1 cellular context compared by ENCODE assay signal in the genomic region with DNA sequence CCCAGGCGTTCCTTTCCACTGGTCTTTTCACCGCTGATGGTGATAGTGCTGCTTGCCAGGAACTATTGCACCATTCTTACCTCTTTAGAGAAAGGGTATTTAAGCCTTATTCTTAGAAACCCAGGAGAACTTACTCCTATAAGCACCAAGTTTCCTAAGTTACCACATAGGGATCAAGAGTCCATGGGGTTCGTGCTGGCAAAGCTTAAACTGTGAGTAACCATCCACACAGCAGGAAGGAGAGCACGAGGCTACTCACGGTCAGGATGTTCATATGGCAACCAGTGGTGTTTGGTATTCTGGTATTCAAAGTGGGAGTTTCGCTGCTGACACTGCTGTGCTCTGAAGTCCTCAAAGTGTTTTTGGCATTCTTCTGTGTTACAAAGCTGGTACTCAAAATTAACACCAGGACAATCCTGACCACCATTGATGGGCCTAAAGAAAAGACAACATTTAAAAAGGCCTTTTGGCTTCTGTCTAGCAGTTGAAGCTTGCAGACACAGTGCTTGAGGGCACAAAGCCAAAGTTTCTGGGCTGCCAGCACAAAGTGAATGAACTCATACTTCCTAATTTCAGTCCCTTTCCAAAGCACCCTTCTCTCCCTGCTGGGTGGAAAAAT.
TF ChIP-seq lines count a peak whose summit lies in the region.

No MANE protein-coding gene starts in this region.

TF ChIP-seq in HepG2, 621 proteins besides CTCF, POLR2A, EP300 and RAD21 (continued from another document):
- TF ChIP-seq, protein P1, sequence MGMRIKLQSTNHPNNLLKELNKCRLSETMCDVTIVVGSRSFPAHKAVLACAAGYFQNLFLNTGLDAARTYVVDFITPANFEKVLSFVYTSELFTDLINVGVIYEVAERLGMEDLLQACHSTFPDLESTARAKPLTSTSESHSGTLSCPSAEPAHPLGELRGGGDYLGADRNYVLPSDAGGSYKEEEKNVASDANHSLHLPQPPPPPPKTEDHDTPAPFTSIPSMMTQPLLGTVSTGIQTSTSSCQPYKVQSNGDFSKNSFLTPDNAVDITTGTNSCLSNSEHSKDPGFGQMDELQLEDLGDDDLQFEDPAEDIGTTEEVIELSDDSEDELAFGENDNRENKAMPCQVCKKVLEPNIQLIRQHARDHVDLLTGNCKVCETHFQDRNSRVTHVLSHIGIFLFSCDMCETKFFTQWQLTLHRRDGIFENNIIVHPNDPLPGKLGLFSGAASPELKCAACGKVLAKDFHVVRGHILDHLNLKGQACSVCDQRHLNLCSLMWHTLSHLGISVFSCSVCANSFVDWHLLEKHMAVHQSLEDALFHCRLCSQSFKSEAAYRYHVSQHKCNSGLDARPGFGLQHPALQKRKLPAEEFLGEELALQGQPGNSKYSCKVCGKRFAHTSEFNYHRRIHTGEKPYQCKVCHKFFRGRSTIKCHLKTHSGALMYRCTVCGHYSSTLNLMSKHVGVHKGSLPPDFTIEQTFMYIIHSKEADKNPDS (CRISPR knock-in tag; IDR thresholded peaks at IDR 0.05), result no peak
- TF ChIP-seq TP53 (CRISPR knock-in tag; conservative IDR thresholded peaks at IDR 0.05), result no peak
- TF ChIP-seq ZNF879 (CRISPR knock-in tag; IDR thresholded peaks at IDR 0.05), result no peak
- TF ChIP-seq NFE2L1 (CRISPR knock-in tag; IDR thresholded peaks at IDR 0.05; ENCODE audit: borderline replicate concordance), result no peak
- TF ChIP-seq, protein P2, sequence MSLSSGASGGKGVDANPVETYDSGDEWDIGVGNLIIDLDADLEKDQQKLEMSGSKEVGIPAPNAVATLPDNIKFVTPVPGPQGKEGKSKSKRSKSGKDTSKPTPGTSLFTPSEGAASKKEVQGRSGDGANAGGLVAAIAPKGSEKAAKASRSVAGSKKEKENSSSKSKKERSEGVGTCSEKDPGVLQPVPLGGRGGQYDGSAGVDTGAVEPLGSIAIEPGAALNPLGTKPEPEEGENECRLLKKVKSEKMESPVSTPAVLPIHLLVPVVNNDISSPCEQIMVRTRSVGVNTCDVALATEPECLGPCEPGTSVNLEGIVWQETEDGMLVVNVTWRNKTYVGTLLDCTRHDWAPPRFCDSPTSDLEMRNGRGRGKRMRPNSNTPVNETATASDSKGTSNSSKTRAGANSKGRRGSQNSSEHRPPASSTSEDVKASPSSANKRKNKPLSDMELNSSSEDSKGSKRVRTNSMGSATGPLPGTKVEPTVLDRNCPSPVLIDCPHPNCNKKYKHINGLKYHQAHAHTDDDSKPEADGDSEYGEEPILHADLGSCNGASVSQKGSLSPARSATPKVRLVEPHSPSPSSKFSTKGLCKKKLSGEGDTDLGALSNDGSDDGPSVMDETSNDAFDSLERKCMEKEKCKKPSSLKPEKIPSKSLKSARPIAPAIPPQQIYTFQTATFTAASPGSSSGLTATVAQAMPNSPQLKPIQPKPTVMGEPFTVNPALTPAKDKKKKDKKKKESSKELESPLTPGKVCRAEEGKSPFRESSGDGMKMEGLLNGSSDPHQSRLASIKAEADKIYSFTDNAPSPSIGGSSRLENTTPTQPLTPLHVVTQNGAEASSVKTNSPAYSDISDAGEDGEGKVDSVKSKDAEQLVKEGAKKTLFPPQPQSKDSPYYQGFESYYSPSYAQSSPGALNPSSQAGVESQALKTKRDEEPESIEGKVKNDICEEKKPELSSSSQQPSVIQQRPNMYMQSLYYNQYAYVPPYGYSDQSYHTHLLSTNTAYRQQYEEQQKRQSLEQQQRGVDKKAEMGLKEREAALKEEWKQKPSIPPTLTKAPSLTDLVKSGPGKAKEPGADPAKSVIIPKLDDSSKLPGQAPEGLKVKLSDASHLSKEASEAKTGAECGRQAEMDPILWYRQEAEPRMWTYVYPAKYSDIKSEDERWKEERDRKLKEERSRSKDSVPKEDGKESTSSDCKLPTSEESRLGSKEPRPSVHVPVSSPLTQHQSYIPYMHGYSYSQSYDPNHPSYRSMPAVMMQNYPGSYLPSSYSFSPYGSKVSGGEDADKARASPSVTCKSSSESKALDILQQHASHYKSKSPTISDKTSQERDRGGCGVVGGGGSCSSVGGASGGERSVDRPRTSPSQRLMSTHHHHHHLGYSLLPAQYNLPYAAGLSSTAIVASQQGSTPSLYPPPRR (CRISPR knock-in tag; IDR thresholded peaks at IDR 0.05; ENCODE audit: borderline replicate concordance), result no peak
- no peak for TF ChIP-seq ZFP90 (CRISPR knock-in tag; IDR thresholded peaks at IDR 0.05; ENCODE audit: borderline replicate concordance)
- TF ChIP-seq, protein P3, sequence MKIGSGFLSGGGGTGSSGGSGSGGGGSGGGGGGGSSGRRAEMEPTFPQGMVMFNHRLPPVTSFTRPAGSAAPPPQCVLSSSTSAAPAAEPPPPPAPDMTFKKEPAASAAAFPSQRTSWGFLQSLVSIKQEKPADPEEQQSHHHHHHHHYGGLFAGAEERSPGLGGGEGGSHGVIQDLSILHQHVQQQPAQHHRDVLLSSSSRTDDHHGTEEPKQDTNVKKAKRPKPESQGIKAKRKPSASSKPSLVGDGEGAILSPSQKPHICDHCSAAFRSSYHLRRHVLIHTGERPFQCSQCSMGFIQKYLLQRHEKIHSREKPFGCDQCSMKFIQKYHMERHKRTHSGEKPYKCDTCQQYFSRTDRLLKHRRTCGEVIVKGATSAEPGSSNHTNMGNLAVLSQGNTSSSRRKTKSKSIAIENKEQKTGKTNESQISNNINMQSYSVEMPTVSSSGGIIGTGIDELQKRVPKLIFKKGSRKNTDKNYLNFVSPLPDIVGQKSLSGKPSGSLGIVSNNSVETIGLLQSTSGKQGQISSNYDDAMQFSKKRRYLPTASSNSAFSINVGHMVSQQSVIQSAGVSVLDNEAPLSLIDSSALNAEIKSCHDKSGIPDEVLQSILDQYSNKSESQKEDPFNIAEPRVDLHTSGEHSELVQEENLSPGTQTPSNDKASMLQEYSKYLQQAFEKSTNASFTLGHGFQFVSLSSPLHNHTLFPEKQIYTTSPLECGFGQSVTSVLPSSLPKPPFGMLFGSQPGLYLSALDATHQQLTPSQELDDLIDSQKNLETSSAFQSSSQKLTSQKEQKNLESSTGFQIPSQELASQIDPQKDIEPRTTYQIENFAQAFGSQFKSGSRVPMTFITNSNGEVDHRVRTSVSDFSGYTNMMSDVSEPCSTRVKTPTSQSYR (CRISPR knock-in tag; IDR thresholded peaks at IDR 0.05; ENCODE audit: borderline replicate concordance), result no peak
- TF ChIP-seq ZNF567 (CRISPR knock-in tag; IDR thresholded peaks at IDR 0.05; ENCODE audit: borderline replicate concordance), result no peak
- TF ChIP-seq, protein P4, sequence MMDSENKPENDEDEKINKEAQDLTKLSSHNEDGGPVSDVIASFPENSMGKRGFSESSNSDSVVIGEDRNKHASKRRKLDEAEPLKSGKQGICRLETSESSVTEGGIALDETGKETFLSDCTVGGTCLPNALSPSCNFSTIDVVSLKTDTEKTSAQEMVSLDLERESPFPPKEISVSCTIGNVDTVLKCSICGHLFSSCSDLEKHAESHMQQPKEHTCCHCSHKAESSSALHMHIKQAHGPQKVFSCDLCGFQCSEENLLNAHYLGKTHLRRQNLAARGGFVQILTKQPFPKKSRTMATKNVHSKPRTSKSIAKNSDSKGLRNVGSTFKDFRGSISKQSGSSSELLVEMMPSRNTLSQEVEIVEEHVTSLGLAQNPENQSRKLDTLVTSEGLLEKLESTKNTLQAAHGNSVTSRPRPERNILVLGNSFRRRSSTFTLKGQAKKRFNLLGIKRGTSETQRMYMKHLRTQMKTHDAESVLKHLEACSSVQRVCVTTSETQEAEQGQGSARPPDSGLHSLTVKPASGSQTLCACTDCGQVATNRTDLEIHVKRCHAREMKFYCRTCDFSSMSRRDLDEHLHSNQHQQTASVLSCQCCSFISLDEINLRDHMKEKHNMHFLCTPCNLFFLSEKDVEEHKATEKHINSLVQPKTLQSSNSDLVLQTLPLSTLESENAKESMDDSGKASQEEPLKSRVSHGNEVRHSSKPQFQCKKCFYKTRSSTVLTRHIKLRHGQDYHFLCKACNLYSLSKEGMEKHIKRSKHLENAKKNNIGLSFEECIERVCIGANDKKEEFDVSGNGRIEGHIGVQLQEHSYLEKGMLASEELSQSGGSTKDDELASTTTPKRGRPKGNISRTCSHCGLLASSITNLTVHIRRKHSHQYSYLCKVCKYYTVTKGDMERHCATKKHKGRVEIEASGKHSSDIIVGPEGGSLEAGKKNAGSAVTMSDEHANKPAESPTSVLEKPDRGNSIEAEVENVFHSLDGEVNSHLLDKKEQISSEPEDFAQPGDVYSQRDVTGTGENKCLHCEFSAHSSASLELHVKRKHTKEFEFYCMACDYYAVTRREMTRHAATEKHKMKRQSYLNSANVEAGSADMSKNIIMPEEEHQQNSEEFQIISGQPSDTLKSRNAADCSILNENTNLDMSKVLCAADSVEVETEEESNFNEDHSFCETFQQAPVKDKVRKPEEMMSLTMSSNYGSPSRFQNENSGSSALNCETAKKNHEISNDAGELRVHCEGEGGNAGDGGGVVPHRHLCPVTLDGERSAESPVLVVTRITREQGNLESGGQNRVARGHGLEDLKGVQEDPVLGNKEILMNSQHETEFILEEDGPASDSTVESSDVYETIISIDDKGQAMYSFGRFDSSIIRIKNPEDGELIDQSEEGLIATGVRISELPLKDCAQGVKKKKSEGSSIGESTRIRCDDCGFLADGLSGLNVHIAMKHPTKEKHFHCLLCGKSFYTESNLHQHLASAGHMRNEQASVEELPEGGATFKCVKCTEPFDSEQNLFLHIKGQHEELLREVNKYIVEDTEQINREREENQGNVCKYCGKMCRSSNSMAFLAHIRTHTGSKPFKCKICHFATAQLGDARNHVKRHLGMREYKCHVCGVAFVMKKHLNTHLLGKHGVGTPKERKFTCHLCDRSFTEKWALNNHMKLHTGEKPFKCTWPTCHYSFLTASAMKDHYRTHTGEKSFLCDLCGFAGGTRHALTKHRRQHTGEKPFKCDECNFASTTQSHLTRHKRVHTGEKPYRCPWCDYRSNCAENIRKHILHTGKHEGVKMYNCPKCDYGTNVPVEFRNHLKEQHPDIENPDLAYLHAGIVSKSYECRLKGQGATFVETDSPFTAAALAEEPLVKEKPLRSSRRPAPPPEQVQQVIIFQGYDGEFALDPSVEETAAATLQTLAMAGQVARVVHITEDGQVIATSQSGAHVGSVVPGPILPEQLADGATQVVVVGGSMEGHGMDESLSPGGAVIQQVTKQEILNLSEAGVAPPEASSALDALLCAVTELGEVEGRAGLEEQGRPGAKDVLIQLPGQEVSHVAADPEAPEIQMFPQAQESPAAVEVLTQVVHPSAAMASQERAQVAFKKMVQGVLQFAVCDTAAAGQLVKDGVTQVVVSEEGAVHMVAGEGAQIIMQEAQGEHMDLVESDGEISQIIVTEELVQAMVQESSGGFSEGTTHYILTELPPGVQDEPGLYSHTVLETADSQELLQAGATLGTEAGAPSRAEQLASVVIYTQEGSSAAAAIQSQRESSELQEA (CRISPR knock-in tag; IDR thresholded peaks at IDR 0.05; ENCODE audit: not compliant biosample characterization), result no peak
- TF ChIP-seq, protein P5, sequence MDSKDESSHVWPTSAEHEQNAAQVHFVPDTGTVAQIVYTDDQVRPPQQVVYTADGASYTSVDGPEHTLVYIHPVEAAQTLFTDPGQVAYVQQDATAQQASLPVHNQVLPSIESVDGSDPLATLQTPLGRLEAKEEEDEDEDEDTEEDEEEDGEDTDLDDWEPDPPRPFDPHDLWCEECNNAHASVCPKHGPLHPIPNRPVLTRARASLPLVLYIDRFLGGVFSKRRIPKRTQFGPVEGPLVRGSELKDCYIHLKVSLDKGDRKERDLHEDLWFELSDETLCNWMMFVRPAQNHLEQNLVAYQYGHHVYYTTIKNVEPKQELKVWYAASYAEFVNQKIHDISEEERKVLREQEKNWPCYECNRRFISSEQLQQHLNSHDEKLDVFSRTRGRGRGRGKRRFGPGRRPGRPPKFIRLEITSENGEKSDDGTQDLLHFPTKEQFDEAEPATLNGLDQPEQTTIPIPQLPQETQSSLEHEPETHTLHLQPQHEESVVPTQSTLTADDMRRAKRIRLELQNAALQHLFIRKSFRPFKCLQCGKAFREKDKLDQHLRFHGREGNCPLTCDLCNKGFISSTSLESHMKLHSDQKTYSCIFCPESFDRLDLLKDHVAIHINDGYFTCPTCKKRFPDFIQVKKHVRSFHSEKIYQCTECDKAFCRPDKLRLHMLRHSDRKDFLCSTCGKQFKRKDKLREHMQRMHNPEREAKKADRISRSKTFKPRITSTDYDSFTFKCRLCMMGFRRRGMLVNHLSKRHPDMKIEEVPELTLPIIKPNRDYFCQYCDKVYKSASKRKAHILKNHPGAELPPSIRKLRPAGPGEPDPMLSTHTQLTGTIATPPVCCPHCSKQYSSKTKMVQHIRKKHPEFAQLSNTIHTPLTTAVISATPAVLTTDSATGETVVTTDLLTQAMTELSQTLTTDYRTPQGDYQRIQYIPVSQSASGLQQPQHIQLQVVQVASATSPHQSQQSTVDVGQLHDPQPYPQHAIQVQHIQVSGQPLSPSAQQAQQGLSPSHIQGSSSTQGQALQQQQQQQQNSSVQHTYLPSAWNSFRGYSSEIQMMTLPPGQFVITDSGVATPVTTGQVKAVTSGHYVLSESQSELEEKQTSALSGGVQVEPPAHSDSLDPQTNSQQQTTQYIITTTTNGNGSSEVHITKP (CRISPR knock-in tag; IDR thresholded peaks at IDR 0.05; ENCODE audit: low read depth), result no peak
